18 cellular contexts compared by ENCODE assay signal in genomic region chr3:17491601-17492000, GRCh38.
DNase-seq lines count a peak whose midpoint lies in the region; ATAC-seq, FAIRE-seq and TF ChIP-seq lines count a peak whose summit lies in the region.
"Had no signal": no experiment of that assay in that cellular context is flagged by ENCODE, and none has a peak within 500 bp of the region (broad histone marks: within the 10 kb centered on the region; RNA-seq: fewer than 3 reads in every experiment).

No MANE protein-coding gene starts in this region.

- no peak overlapping the region for H3K4me2 ChIP-seq in keratinocyte (ENCODE audit: control insufficient read depth, extremely low read depth, insufficient read depth, low read depth, low read length)

- H3K36me3 Mint-ChIP-seq in stimulated activated effector memory CD8-positive, alpha-beta T cell treated with anti-CD3 and anti-CD28 coated beads, Interleukin-12 subunit alpha, Interleukin-12 subunit beta, amount 100 ng/mL, for 72 hours: no peaks in the 10 kb centered on the region

- H3K27ac Mint-ChIP-seq in stimulated activated effector memory CD8-positive, alpha-beta T cell treated with anti-CD3 and anti-CD28 coated beads, Interleukin-12 subunit alpha, Interleukin-12 subunit beta, amount 100 ng/mL, for 72 hours: no peak overlapping the region
- H3K27ac Mint-ChIP-seq: activated CD8-positive, alpha-beta T cell treated with anti-CD3 and anti-CD28 coated beads, Interleukin-2, amount 10 ng/mL, durations not matched to agents 7 days and 5 days had no signal

- H3K9me1 ChIP-seq in keratinocyte (ENCODE audit: control insufficient read depth, extremely low read depth, insufficient read depth, low read length): no peaks in the 10 kb centered on the region

- H3K4me3 Mint-ChIP-seq in stimulated activated effector memory CD8-positive, alpha-beta T cell treated with anti-CD3 and anti-CD28 coated beads, Interleukin-12 subunit alpha, Interleukin-12 subunit beta, amount 100 ng/mL, for 72 hours: no peak overlapping the region
- H3K4me3 Mint-ChIP-seq: activated CD8-positive, alpha-beta T cell treated with anti-CD3 and anti-CD28 coated beads, Interleukin-2, amount 10 ng/mL, durations not matched to agents 7 days and 5 days had no signal

- no peaks in the 10 kb centered on the region for H3K4me1 Mint-ChIP-seq in stimulated activated effector memory CD8-positive, alpha-beta T cell treated with anti-CD3 and anti-CD28 coated beads, Interleukin-12 subunit alpha, Interleukin-12 subunit beta, amount 100 ng/mL, for 72 hours

- ATAC-seq in stimulated activated effector memory CD8-positive, alpha-beta T cell treated with anti-CD3 and anti-CD28 coated beads, Interleukin-12 subunit alpha, Interleukin-12 subunit beta, amount 100 ng/mL, for 72 hours: no peak
- ATAC-seq: activated CD8-positive, alpha-beta T cell treated with anti-CD3 and anti-CD28 coated beads, Interleukin-2, amount 10 ng/mL, durations not matched to agents 7 days and 5 days had no signal

- H4K20me1 ChIP-seq in keratinocyte (ENCODE audit: control insufficient read depth, extremely low read depth, insufficient read depth, low read length): no peaks in the 10 kb centered on the region

- H2AFZ ChIP-seq in keratinocyte (ENCODE audit: control insufficient read depth, low read length): no peak overlapping the region

- H3K9ac ChIP-seq in keratinocyte (ENCODE audit: control insufficient read depth, extremely low read depth, insufficient read depth, low read length): no peak overlapping the region

- H3K27me3 ChIP-seq in bronchial epithelial cell (ENCODE audit: control insufficient read depth, insufficient read depth, low read length): no peaks in the 10 kb centered on the region
- no peaks in the 10 kb centered on the region for H3K27me3 ChIP-seq in keratinocyte (ENCODE audit: control insufficient read depth, extremely low read depth, insufficient read depth, low read length)
- H3K27me3 ChIP-seq in vagina: no peaks in the 10 kb centered on the region
- H3K27me3 ChIP-seq: ovary, thyroid gland had no signal

- H3K9me3 Mint-ChIP-seq in stimulated activated effector memory CD8-positive, alpha-beta T cell treated with anti-CD3 and anti-CD28 coated beads, Interleukin-12 subunit alpha, Interleukin-12 subunit beta, amount 100 ng/mL, for 72 hours: peaks cover 3% of the 10 kb centered on the region

- peaks cover 1% of the 10 kb centered on the region for H3K36me3 ChIP-seq in bronchial epithelial cell (ENCODE audit: control insufficient read depth, insufficient read depth, low read length)
- H3K36me3 ChIP-seq in keratinocyte (ENCODE audit: control insufficient read depth in 2 of 2, extremely low read depth in 1 of 2, insufficient read depth in 2 of 2, low read length in 2 of 2): no peaks in the 10 kb centered on the region
- H3K36me3 ChIP-seq in vagina: no peaks in the 10 kb centered on the region
- H3K36me3 ChIP-seq: ovary, thyroid gland had no signal

- H3K9me3 ChIP-seq in keratinocyte (ENCODE audit: control insufficient read depth, low read depth, low read length) (no peaks in the 10 kb centered on the region), vagina (no peaks in the 10 kb centered on the region)
- H3K9me3 ChIP-seq: ovary, thyroid gland had no signal

- dilution Hi-C loops in keratinocyte (cut with MboI; ENCODE audit: extremely low pct_ligation_motif_present, low sequenced_read_pairs): no loop called here

- H3K4me1 ChIP-seq in keratinocyte (ENCODE audit: control insufficient read depth, extremely low read depth, insufficient read depth, low read length) (peaks cover 3% of the 10 kb centered on the region), vagina (peaks cover 6% of the 10 kb centered on the region)
- H3K4me1 ChIP-seq: thyroid gland had no signal

- no peak overlapping the region for H3K4me3 ChIP-seq in AG10803 (ENCODE audit: low read length)
- no peak overlapping the region for H3K4me3 ChIP-seq in bronchial epithelial cell (ENCODE audit: low read depth, low read length)
- no peak overlapping the region for H3K4me3 ChIP-seq in keratinocyte (ENCODE audit: control insufficient read depth in 2 of 3, extremely low read depth in 1 of 3, insufficient read depth in 2 of 3, low read depth in 1 of 3, low read length in 3 of 3)
- no peak overlapping the region for H3K4me3 ChIP-seq in vagina
- H3K4me3 ChIP-seq: ovary, thyroid gland had no signal

- H3K27ac ChIP-seq in keratinocyte (ENCODE audit: control insufficient read depth, insufficient read depth, low read length) (peak overlapping the region; percentile 24), vagina (no peak overlapping the region)
- H3K27ac ChIP-seq: ovary, thyroid gland had no signal

- DNase-seq in AG10803 (ENCODE audit: low read depth): peak; percentile 11
- peak; percentile 4 for DNase-seq in LoVo (ENCODE audit: low spot score)
- DNase-seq in bronchial epithelial cell (ENCODE audit: low read depth): peak; percentile 66
- DNase-seq in keratinocyte (ENCODE audit: low read depth, low spot score): no peak
- DNase-seq in vagina (ENCODE audit: extremely low spot score in 2 of 2): no peak
- no peak for DNase-seq in stimulated activated effector memory CD8-positive, alpha-beta T cell treated with anti-CD3 and anti-CD28 coated beads, Interleukin-12 subunit alpha, Interleukin-12 subunit beta, amount 100 ng/mL, for 72 hours (ENCODE audit: low spot score in 2 of 2)
- DNase-seq in GOT3 (lab: John Stamatoyannopoulos, UW): no peak
- DNase-seq in NK-92 treated with Interleukin-12 subunit alpha and Interleukin-12 subunit beta, amount 100 ng/mL, for 24 hours (lab: John Stamatoyannopoulos, UW): no peak
- DNase-seq: ACHN; activated CD8-positive, alpha-beta T cell treated with anti-CD3 and anti-CD28 coated beads, Interleukin-2, amount 10 ng/mL, durations not matched to agents 7 days and 5 days; activated effector memory CD4-positive, alpha-beta T cell treated with anti-CD3 and anti-CD28 coated beads, Interleukin-2, amount 50 U/mL, for 16 hours; mesendoderm; NCI-H146; NCI-H69; ovary; SHP77 treated with DMSO at 0.1 percent for 48 hours; stimulated activated CD4-positive, alpha-beta T cell treated with anti-CD3 and anti-CD28 coated beads, Interleukin-15, amount 100 ng/mL, for 24 hours; thyroid gland had no signal

- no peak for TF ChIP-seq POLR2A in vagina (IDR thresholded peaks at IDR 0.05)

- no peak for TF ChIP-seq CTCF in AG10803 (conservative IDR thresholded peaks at IDR 0.05; ENCODE audit: low read length)
- no peak for TF ChIP-seq CTCF in bronchial epithelial cell (IDR thresholded peaks at IDR 0.05; ENCODE audit: insufficient read depth, low read length, severe bottlenecking)
- TF ChIP-seq CTCF in keratinocyte (optimal IDR thresholded peaks at IDR 0.05 in 1 of 3, IDR thresholded peaks at IDR 0.05 in 1 of 3, conservative IDR thresholded peaks at IDR 0.05 in 1 of 3; ENCODE audit: extremely low read depth in 1 of 3, insufficient read depth in 2 of 3, low read length in 3 of 3): no peak
- no peak for TF ChIP-seq CTCF in vagina (IDR thresholded peaks at IDR 0.05)

- H3K79me2 ChIP-seq in keratinocyte (ENCODE audit: control insufficient read depth, insufficient read depth, low read length): no peaks in the 10 kb centered on the region

- intact Hi-C loops in vagina (cut with DNase I): no loop called here

- FAIRE-seq in bronchial epithelial cell (lab: Jason Lieb, UNC) (no peak), keratinocyte (lab: Jason Lieb, UNC) (peak; percentile 69)

Comparison
In these comparisons a context has a peak if more than half of its experiments do, and no peak if none do; other contexts are left out.
1. DNase-seq: peak in AG10803 (single experiment), LoVo (single experiment) and bronchial epithelial cell (single experiment); none in keratinocyte (single experiment), vagina (0 of 2), stimulated activated effector memory CD8-positive, alpha-beta T cell treated with anti-CD3 and anti-CD28 coated beads, Interleukin-12 subunit alpha, Interleukin-12 subunit beta, amount 100 ng/mL, for 72 hours (0 of 2), GOT3 (single experiment) and NK-92 treated with Interleukin-12 subunit alpha and Interleukin-12 subunit beta, amount 100 ng/mL, for 24 hours (single experiment).